ENCODE assay signal across 13 cellular contexts in genomic region chr5:173778784-173779304, GRCh38.
DNase-seq lines count a peak whose midpoint lies in the region; ATAC-seq, FAIRE-seq and TF ChIP-seq lines count a peak whose summit lies in the region.
"Had no signal": no experiment of that assay in that cellular context is flagged by ENCODE, and none has a peak within 500 bp of the region (broad histone marks: within the 10 kb centered on the region; RNA-seq: fewer than 3 reads in every experiment).

No MANE protein-coding gene starts in this region.

- DNase-seq in EL (peak; percentile 33), NCI-H460 (ENCODE audit: extremely low read depth, low read depth) (peak; percentile 46), pancreas (no peak), SW 1271 (lab: John Stamatoyannopoulos, UW) (no peak), NCI-H2081 (lab: John Stamatoyannopoulos, UW) (no peak), HEK293T (ENCODE audit: extremely low spot score) (no peak)
- DNase-seq: activated CD4-positive, alpha-beta memory T cell treated with anti-CD3 and anti-CD28 coated beads, Interleukin-2, amount 10 ng/mL, durations not matched to agents 7 days and 5 days; activated naive CD4-positive, alpha-beta T cell treated with anti-CD3 and anti-CD28 coated beads, Interleukin-2, amount 10 ng/mL, durations not matched to agents 7 days and 5 days; CD8-positive, alpha-beta T cell; cerebellar nuclear complex had no signal

- no peaks in the 10 kb centered on the region for H3K27me3 ChIP-seq in pancreas

- peaks cover 81% of the 10 kb centered on the region for H3K4me1 Mint-ChIP-seq in dendritic cell treated with granulocyte-macrophage colony-stimulating factor and Interleukin-4, amounts not matched to agents 40 ng/mL and 50 ng/mL, for 4 days (ENCODE audit: low read depth)

- no peak for FAIRE-seq in pancreas (lab: Jason Lieb, UNC)

- no peaks in the 10 kb centered on the region for H3K9me3 Mint-ChIP-seq in dendritic cell treated with granulocyte-macrophage colony-stimulating factor and Interleukin-4, amounts not matched to agents 40 ng/mL and 50 ng/mL, for 4 days
- H3K9me3 Mint-ChIP-seq: activated CD4-positive, alpha-beta memory T cell treated with anti-CD3 and anti-CD28 coated beads, Interleukin-2, amount 10 ng/mL, durations not matched to agents 7 days and 5 days; activated naive CD4-positive, alpha-beta T cell treated with anti-CD3 and anti-CD28 coated beads, Interleukin-2, amount 10 ng/mL, durations not matched to agents 7 days and 5 days; CD8-positive, alpha-beta T cell had no signal

- no peaks in the 10 kb centered on the region for H3K36me3 Mint-ChIP-seq in dendritic cell treated with granulocyte-macrophage colony-stimulating factor and Interleukin-4, amounts not matched to agents 40 ng/mL and 50 ng/mL, for 4 days (ENCODE audit: low read depth)
- H3K36me3 Mint-ChIP-seq: activated naive CD4-positive, alpha-beta T cell treated with anti-CD3 and anti-CD28 coated beads, Interleukin-2, amount 10 ng/mL, durations not matched to agents 7 days and 5 days; CD8-positive, alpha-beta T cell had no signal

- no peaks in the 10 kb centered on the region for H3K27me3 Mint-ChIP-seq in dendritic cell treated with granulocyte-macrophage colony-stimulating factor and Interleukin-4, amounts not matched to agents 40 ng/mL and 50 ng/mL, for 4 days

- ATAC-seq in pancreas (peak; percentile 54 to 77 (median 59)), GM18907 (IDR thresholded peaks at IDR 0.05; ENCODE audit: unreplicated experiment) (no peak)
- ATAC-seq: CD8-positive, alpha-beta T cell; sciatic nerve had no signal

- 43 to 48% methylated on average over 5 of the region's 5 CpGs for WGBS in pancreas, 2 donors

- no peak overlapping the region for H3K4me3 ChIP-seq in pancreas

- intact Hi-C loops in dendritic cell treated with granulocyte-macrophage colony-stimulating factor and Interleukin-4, amounts not matched to agents 40 ng/mL and 50 ng/mL, for 4 days (cut with micrococcal nuclease) = no loop called here
- intact Hi-C loops in pancreas (cut with DNase I) = no loop called here

- no peaks in the 10 kb centered on the region for H3K36me3 ChIP-seq in pancreas

- peak overlapping the region in 2 of 4 donors; percentile 23 to 24 for H3K27ac ChIP-seq in pancreas

- CTCF ChIA-PET in HEK293T (lab: Yijun Ruan, JAX) = no interaction called here

- peaks cover 0 to 13% (median 4%) of the 10 kb centered on the region in 3 donors for H3K4me1 ChIP-seq in pancreas

- H3K4me3 Mint-ChIP-seq in dendritic cell treated with granulocyte-macrophage colony-stimulating factor and Interleukin-4, amounts not matched to agents 40 ng/mL and 50 ng/mL, for 4 days = no peak overlapping the region
- H3K4me3 Mint-ChIP-seq: activated CD4-positive, alpha-beta memory T cell treated with anti-CD3 and anti-CD28 coated beads, Interleukin-2, amount 10 ng/mL, durations not matched to agents 7 days and 5 days; activated naive CD4-positive, alpha-beta T cell treated with anti-CD3 and anti-CD28 coated beads, Interleukin-2, amount 10 ng/mL, durations not matched to agents 7 days and 5 days; CD8-positive, alpha-beta T cell had no signal

- POLR2A ChIA-PET in HEK293T (lab: Yijun Ruan, JAX) = no interaction called here

- peak overlapping the region; percentile 96 for H3K27ac Mint-ChIP-seq in dendritic cell treated with granulocyte-macrophage colony-stimulating factor and Interleukin-4, amounts not matched to agents 40 ng/mL and 50 ng/mL, for 4 days
- H3K27ac Mint-ChIP-seq: activated CD4-positive, alpha-beta memory T cell treated with anti-CD3 and anti-CD28 coated beads, Interleukin-2, amount 10 ng/mL, durations not matched to agents 7 days and 5 days; activated naive CD4-positive, alpha-beta T cell treated with anti-CD3 and anti-CD28 coated beads, Interleukin-2, amount 10 ng/mL, durations not matched to agents 7 days and 5 days; CD8-positive, alpha-beta T cell had no signal

- H3K9me3 ChIP-seq in pancreas = no peaks in the 10 kb centered on the region

- no peak for TF ChIP-seq CTCF in pancreas (IDR thresholded peaks at IDR 0.05)

TF ChIP-seq in HEK293T, 16 proteins besides CTCF, POLR2A, EP300 and RAD21:
- TF ChIP-seq L3MBTL2 (conservative IDR thresholded peaks at IDR 0.05) (no peak), FOXK2 (IDR thresholded peaks at IDR 0.05) (no peak), ZNF384 (IDR thresholded peaks at IDR 0.05) (no peak), LEF1 (IDR thresholded peaks at IDR 0.05; ENCODE audit: borderline replicate concordance) (no peak)

Comparison
In these comparisons a context has a peak if more than half of its experiments do, and no peak if none do; other contexts are left out.
1. DNase-seq: peak in EL (single experiment) and NCI-H460 (single experiment); none in pancreas (0 of 6), SW 1271 (0 of 2), NCI-H2081 (0 of 2) and HEK293T (single experiment).